Comparison of ENCODE assay signal across 6 cellular contexts in genomic region chr1:1616838-1617237, GRCh38. TPM values are rescaled to one million over a fixed set of nuclear protein-coding genes. Genes with fewer than 3 reads are reported as not detected.
DNase-seq lines count a peak whose midpoint lies in the region; FAIRE-seq and TF ChIP-seq lines count a peak whose summit lies in the region.

No MANE protein-coding gene starts in this region.

- H3K79me2 ChIP-seq in ACC112 (ENCODE audit: control insufficient read depth, insufficient read depth, low read length, unreplicated experiment), result peaks cover 16% of the 10 kb centered on the region
- 0 out of 2 replicates have a peak, but pooled peaks cover 3% of the 10 kb centered on the region for H3K79me2 ChIP-seq in SU-DHL-6 (ENCODE audit: insufficient read depth, low read length)
- H3K79me2 ChIP-seq in keratinocyte (ENCODE audit: control insufficient read depth, insufficient read depth, low read length), result peaks cover 13% of the 10 kb centered on the region

- H4K20me1 ChIP-seq in SU-DHL-6 (ENCODE audit: low read depth, low read length), result no peaks in the 10 kb centered on the region
- no peaks in the 10 kb centered on the region for H4K20me1 ChIP-seq in keratinocyte (ENCODE audit: control insufficient read depth, extremely low read depth, insufficient read depth, low read length)

- H3K9me3 ChIP-seq in SU-DHL-6 (ENCODE audit: insufficient read depth, low read length) (no peaks in the 10 kb centered on the region), keratinocyte (ENCODE audit: control insufficient read depth, low read depth, low read length) (no peaks in the 10 kb centered on the region)

- H3K4me1 ChIP-seq in ACC112 (ENCODE audit: control insufficient read depth, insufficient read depth, low read length, unreplicated experiment) (peaks cover 11% of the 10 kb centered on the region), keratinocyte (ENCODE audit: control insufficient read depth, extremely low read depth, insufficient read depth, low read length) (peaks cover 18% of the 10 kb centered on the region)

- peak overlapping the region; percentile 96 for H3K4me2 ChIP-seq in SU-DHL-6 (ENCODE audit: low read depth, low read length, poor library complexity, severe bottlenecking)
- H3K4me2 ChIP-seq in keratinocyte (ENCODE audit: control insufficient read depth, extremely low read depth, insufficient read depth, low read depth, low read length), result peak overlapping the region; percentile 91

- H3F3A ChIP-seq in SU-DHL-6 (ENCODE audit: insufficient read depth), result no peaks in the 10 kb centered on the region; the same call in 1 of the 2 replicates

- FAIRE-seq in keratinocyte (lab: Jason Lieb, UNC), result no peak

- no peaks in the 10 kb centered on the region for H3K36me3 ChIP-seq in ACC112 (ENCODE audit: insufficient read depth, low read length)
- no peaks in the 10 kb centered on the region for H3K36me3 ChIP-seq in SU-DHL-6 (ENCODE audit: low read length)
- H3K36me3 ChIP-seq in keratinocyte (ENCODE audit: control insufficient read depth in 2 of 2, extremely low read depth in 1 of 2, insufficient read depth in 2 of 2, low read length in 2 of 2), result peaks cover 0 to 3% of the 10 kb centered on the region in 2 experiments

- TF ChIP-seq CTCF in SU-DHL-6 (IDR thresholded peaks at IDR 0.05; ENCODE audit: insufficient read depth, low read length, poor library complexity, severe bottlenecking) (no peak), keratinocyte (optimal IDR thresholded peaks at IDR 0.05 in 1 of 3, IDR thresholded peaks at IDR 0.05 in 1 of 3, conservative IDR thresholded peaks at IDR 0.05 in 1 of 3; ENCODE audit: extremely low read depth in 1 of 3, insufficient read depth in 2 of 3, low read length in 3 of 3) (no peak)

- H3K4me3 ChIP-seq in ACC112 (ENCODE audit: low read depth, low read length), result peak overlapping the region; percentile 95
- H3K4me3 ChIP-seq in SU-DHL-6 (ENCODE audit: insufficient read depth, low read length, poor library complexity, severe bottlenecking), result no peak overlapping the region
- H3K4me3 ChIP-seq in keratinocyte (ENCODE audit: control insufficient read depth in 2 of 3, extremely low read depth in 1 of 3, insufficient read depth in 2 of 3, low read depth in 1 of 3, low read length in 3 of 3), result peak overlapping the region; percentile 87 to 96 (median 90)

- H3K27ac ChIP-seq in ACC112 (ENCODE audit: low read depth, low read length) (no peak overlapping the region), SU-DHL-6 (ENCODE audit: low read depth, low read length) (no peak overlapping the region), keratinocyte (ENCODE audit: control insufficient read depth, insufficient read depth, low read length) (no peak overlapping the region)

- no peaks in the 10 kb centered on the region for H3K9me2 ChIP-seq in SU-DHL-6 (replicated peaks; ENCODE audit: insufficient read depth, low read length)

- H3K9ac ChIP-seq in SU-DHL-6 (ENCODE audit: low read length), result 0 out of 2 replicates have a peak overlapping the region, but pooled peaks have one; percentile 96
- H3K9ac ChIP-seq in keratinocyte (ENCODE audit: control insufficient read depth, extremely low read depth, insufficient read depth, low read length), result peak overlapping the region; percentile 96

- DNase-seq in keratinocyte (ENCODE audit: low read depth, low spot score) (no peak), GM19240 (ENCODE audit: insufficient read length, low spot score) (no peak), NCI-H82 treated with DMSO at 0.1 percent for 48 hours (lab: John Stamatoyannopoulos, UW; ENCODE audit: unreplicated experiment) (no peak)
- DNase-seq in activated CD8-positive, alpha-beta memory T cell treated with anti-CD3 and anti-CD28 coated beads for 24 hours, result no peak

- no peaks in the 10 kb centered on the region for H3K9me1 ChIP-seq in keratinocyte (ENCODE audit: control insufficient read depth, extremely low read depth, insufficient read depth, low read length)

- H2AFZ ChIP-seq in ACC112 (ENCODE audit: low read length, unreplicated experiment) (no peak overlapping the region), SU-DHL-6 (ENCODE audit: low read depth, low read length, severe bottlenecking) (no peak overlapping the region), keratinocyte (ENCODE audit: control insufficient read depth, low read length) (no peak overlapping the region)

- H3K27me3 ChIP-seq in ACC112 (ENCODE audit: insufficient read depth, low read length), result no peaks in the 10 kb centered on the region
- H3K27me3 ChIP-seq in SU-DHL-6 (ENCODE audit: low read length), result no peaks in the 10 kb centered on the region
- no peaks in the 10 kb centered on the region for H3K27me3 ChIP-seq in keratinocyte (ENCODE audit: control insufficient read depth, extremely low read depth, insufficient read depth, low read length)

- dilution Hi-C loops in keratinocyte (cut with MboI; ENCODE audit: extremely low pct_ligation_motif_present, low sequenced_read_pairs), result no loop called here

RNA-seq across cellular contexts. Expression of gene MIB2, which starts 1.5 kb away (rescaled TPM):
- polyA plus RNA-seq in keratinocyte, result 13.9 to 34.7 TPM (median 16.6 TPM) in 3 replicates
- polyA plus RNA-seq in keratinocyte (2011; ENCODE audit: low read depth), result 12.1 TPM
- polyA plus RNA-seq in keratinocyte (2011; cell fraction: cytosol; rRNA removed), result 6.2 and 26.1 TPM in 2 replicates
- 44.9 and 67.6 TPM in 2 replicates for polyA plus RNA-seq in keratinocyte (2011; cell fraction: nucleus; rRNA removed)
- polyA plus RNA-seq in keratinocyte (2012; ENCODE audit: low replicate concordance), result 24.1 and 47.6 TPM in 2 replicates
- polyA minus RNA-seq in keratinocyte, result 7.9 to 11.2 TPM (median 9.9 TPM) in 3 replicates
- 57.9 TPM for polyA minus RNA-seq in keratinocyte (2011; cell fraction: cytosol; rRNA and poly(A)+ RNA removed)
- 26.8 and 38.9 TPM in 2 replicates for polyA minus RNA-seq in keratinocyte (2011; cell fraction: nucleus; rRNA and poly(A)+ RNA removed)

RNA-seq across cellular contexts. Expression of gene MMP23B, which starts 15.1 kb away (rescaled TPM):
- polyA plus RNA-seq in keratinocyte, result 0.07 to 0.17 TPM in 2 of 3 replicates, not detected in the other
- not detected for polyA plus RNA-seq in keratinocyte (2011; ENCODE audit: low read depth)
- 0.09 TPM in 1 of 2 replicates, not detected in the other for polyA plus RNA-seq in keratinocyte (2011; cell fraction: cytosol; rRNA removed)
- polyA plus RNA-seq in keratinocyte (2011; cell fraction: nucleus; rRNA removed), result 0.51 and 0.69 TPM in 2 replicates
- 0.22 TPM in 1 of 2 replicates, not detected in the other for polyA plus RNA-seq in keratinocyte (2012; ENCODE audit: low replicate concordance)
- polyA minus RNA-seq in keratinocyte, result not detected in 3 replicates
- polyA minus RNA-seq in keratinocyte (2011; cell fraction: cytosol; rRNA and poly(A)+ RNA removed), result not detected
- not detected in 2 replicates for polyA minus RNA-seq in keratinocyte (2011; cell fraction: nucleus; rRNA and poly(A)+ RNA removed)

RNA-seq across cellular contexts. Expression of gene FNDC10, which starts 16.9 kb away (rescaled TPM):
- 1.2 to 2.8 TPM (median 2.2 TPM) in 3 replicates for polyA plus RNA-seq in keratinocyte
- 0.62 TPM for polyA plus RNA-seq in keratinocyte (2011; ENCODE audit: low read depth)
- polyA plus RNA-seq in keratinocyte (2011; cell fraction: cytosol; rRNA removed), result 2.6 and 7.5 TPM in 2 replicates
- polyA plus RNA-seq in keratinocyte (2011; cell fraction: nucleus; rRNA removed), result 1.5 and 3.2 TPM in 2 replicates
- 5.9 and 6.6 TPM in 2 replicates for polyA plus RNA-seq in keratinocyte (2012; ENCODE audit: low replicate concordance)
- polyA minus RNA-seq in keratinocyte, result 1.4 to 5.3 TPM (median 1.9 TPM) in 3 replicates
- polyA minus RNA-seq in keratinocyte (2011; cell fraction: cytosol; rRNA and poly(A)+ RNA removed), result 12.9 TPM
- polyA minus RNA-seq in keratinocyte (2011; cell fraction: nucleus; rRNA and poly(A)+ RNA removed), result 1.4 and 2.6 TPM in 2 replicates

RNA-seq across cellular contexts. Expression of gene CDK11B, which starts 42.0 kb away (rescaled TPM):
- polyA plus RNA-seq in keratinocyte, result 4.3 to 5.9 TPM (median 4.6 TPM) in 3 replicates
- 45.9 TPM for polyA plus RNA-seq in keratinocyte (2011; ENCODE audit: low read depth)
- polyA plus RNA-seq in keratinocyte (2011; cell fraction: cytosol; rRNA removed), result 6.7 and 11.6 TPM in 2 replicates
- 22.5 and 28.5 TPM in 2 replicates for polyA plus RNA-seq in keratinocyte (2011; cell fraction: nucleus; rRNA removed)
- polyA plus RNA-seq in keratinocyte (2012; ENCODE audit: low replicate concordance), result 23.1 and 28.2 TPM in 2 replicates
- 1.6 to 9.7 TPM (median 2.7 TPM) in 3 replicates for polyA minus RNA-seq in keratinocyte
- polyA minus RNA-seq in keratinocyte (2011; cell fraction: cytosol; rRNA and poly(A)+ RNA removed), result 4.0 TPM
- polyA minus RNA-seq in keratinocyte (2011; cell fraction: nucleus; rRNA and poly(A)+ RNA removed), result 5.4 and 7.3 TPM in 2 replicates

RNA-seq across cellular contexts. Expression of gene SSU72, which starts 42.2 kb away (rescaled TPM):
- polyA plus RNA-seq in keratinocyte, result 60.2 to 147 TPM (median 79.7 TPM) in 3 replicates
- 163 TPM for polyA plus RNA-seq in keratinocyte (2011; ENCODE audit: low read depth)
- 119 and 121 TPM in 2 replicates for polyA plus RNA-seq in keratinocyte (2011; cell fraction: cytosol; rRNA removed)
- polyA plus RNA-seq in keratinocyte (2011; cell fraction: nucleus; rRNA removed), result 59.6 and 59.8 TPM in 2 replicates
- polyA plus RNA-seq in keratinocyte (2012; ENCODE audit: low replicate concordance), result 129 and 156 TPM in 2 replicates
- polyA minus RNA-seq in keratinocyte, result 58.5 to 75.9 TPM (median 69.3 TPM) in 3 replicates
- 145 TPM for polyA minus RNA-seq in keratinocyte (2011; cell fraction: cytosol; rRNA and poly(A)+ RNA removed)
- 29.5 and 37.0 TPM in 2 replicates for polyA minus RNA-seq in keratinocyte (2011; cell fraction: nucleus; rRNA and poly(A)+ RNA removed)
